Comparison of ENCODE assay signal across 10 cellular contexts in the genomic region with DNA sequence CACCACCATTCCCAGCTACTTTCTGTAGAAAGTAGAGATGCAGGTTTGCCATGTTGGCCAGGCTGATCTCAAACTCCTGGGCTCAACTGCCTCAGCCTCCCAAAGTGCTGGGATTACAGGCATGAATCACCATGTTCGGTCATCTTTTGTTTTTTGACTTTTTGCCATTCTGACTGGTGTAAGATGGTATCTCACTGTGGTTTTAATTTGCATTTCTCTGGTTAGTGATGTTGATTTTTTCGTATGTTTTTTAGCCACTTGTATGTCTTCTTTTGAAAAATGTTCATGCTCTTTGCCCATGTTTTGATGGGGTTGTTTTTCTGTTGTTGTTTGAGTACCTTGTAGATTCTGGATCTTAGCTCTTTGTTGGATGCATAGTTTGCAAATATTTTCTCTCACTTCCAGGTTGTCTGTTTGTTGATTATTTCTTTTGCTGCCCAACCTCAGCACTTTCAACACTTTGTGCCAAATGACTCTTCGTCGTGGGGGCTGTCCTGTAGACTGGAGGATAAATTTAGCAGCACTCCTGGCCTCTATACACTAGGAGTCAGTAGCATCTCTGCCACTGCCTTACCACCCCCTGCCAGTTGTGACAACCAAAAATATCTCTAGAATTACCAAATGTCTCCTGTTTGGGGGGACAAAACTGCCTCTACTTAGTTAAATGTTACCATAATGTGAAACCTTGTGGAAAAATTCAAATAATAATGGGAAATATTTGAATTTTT. TPM values are rescaled to one million over a fixed set of nuclear protein-coding genes. Genes with fewer than 3 reads are reported as not detected.
DNase-seq lines count a peak whose midpoint lies in the region; ATAC-seq and TF ChIP-seq lines count a peak whose summit lies in the region.
"Had no signal": no experiment of that assay in that cellular context is flagged by ENCODE, and none has a peak within 500 bp of the region (broad histone marks: within the 10 kb centered on the region; RNA-seq: fewer than 3 reads in every experiment).

No MANE protein-coding gene starts in this region.

- no peaks in the 10 kb centered on the region for H3K36me3 Mint-ChIP-seq in neural crest cell (ENCODE audit: low read depth)
- H3K36me3 Mint-ChIP-seq: natural killer cell had no signal

- DNase-seq in astrocyte of the hippocampus (ENCODE audit: low read depth, low spot score) (peak; percentile 78), neural crest cell (ENCODE audit: low read depth, low spot score) (no peak), AG08396 (ENCODE audit: low spot score) (no peak), AML-193 (lab: John Stamatoyannopoulos, UW) (no peak)
- DNase-seq: GDM1, natural killer cell had no signal

- H3K9me3 Mint-ChIP-seq in neural crest cell: no peaks in the 10 kb centered on the region
- H3K9me3 Mint-ChIP-seq: natural killer cell had no signal

- no peak for TF ChIP-seq CTCF in neural crest cell (conservative IDR thresholded peaks at IDR 0.05)

- H3K27ac Mint-ChIP-seq in neural crest cell (ENCODE audit: unreplicated experiment): peak overlapping the region; percentile 35
- H3K27ac Mint-ChIP-seq: natural killer cell had no signal

- no peak overlapping the region for H3K4me3 Mint-ChIP-seq in neural crest cell
- H3K4me3 Mint-ChIP-seq: natural killer cell had no signal

- H3K27me3 Mint-ChIP-seq in neural crest cell (ENCODE audit: low read depth): no peaks in the 10 kb centered on the region

- ATAC-seq in GM18870 (IDR thresholded peaks at IDR 0.05; ENCODE audit: unreplicated experiment): peak; percentile 48
- ATAC-seq in HG03354 (IDR thresholded peaks at IDR 0.05; ENCODE audit: poor library complexity, severe bottlenecking, unreplicated experiment): peak; percentile 69
- ATAC-seq in HG03159 (IDR thresholded peaks at IDR 0.05; ENCODE audit: unreplicated experiment): no peak
- ATAC-seq: natural killer cell had no signal

- H3K4me1 Mint-ChIP-seq in neural crest cell: peaks cover 9% of the 10 kb centered on the region
- H3K4me1 Mint-ChIP-seq: natural killer cell had no signal

RNA-seq across cellular contexts. Expression of a gene that starts 6.5 kb away (rescaled TPM):
- 3.6 and 4.3 TPM in 2 replicates for total RNA-seq in neural crest cell
- total RNA-seq: T-helper 2 cell treated with Interferon-gamma antibody and Interleukin-4, amounts not matched to agents 100 ng/mL and 5 ng/mL, for 36 hours had no signal

RNA-seq across cellular contexts. Expression of a gene that starts 31.5 kb away (rescaled TPM):
- 26.9 and 28.9 TPM in 2 replicates for total RNA-seq in neural crest cell
